Comparison of ENCODE assay signal across 21 cellular contexts in the genomic region with DNA sequence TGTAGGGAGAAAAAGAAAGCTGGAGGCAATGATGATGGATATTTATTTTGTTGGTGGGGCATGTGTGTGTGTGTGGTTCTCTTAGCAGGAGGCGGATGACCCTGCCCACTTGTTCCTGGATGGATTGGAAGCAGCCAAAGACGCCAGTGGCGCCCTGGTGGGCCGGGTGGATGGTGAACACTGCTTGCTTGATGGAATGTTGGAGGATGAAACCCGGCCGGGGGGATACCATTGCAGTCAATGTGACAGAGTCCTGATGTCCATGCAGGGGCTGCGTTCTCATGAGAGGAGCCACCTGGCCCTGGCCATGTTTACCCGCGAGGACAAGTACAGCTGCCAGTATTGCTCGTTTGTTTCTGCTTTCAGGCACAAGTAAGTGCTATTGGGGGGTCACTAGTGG.
A peak's percentile ranks its signal among the peaks of the same experiment; 100 is the strongest.
DNase-seq lines count a peak whose midpoint lies in the region; ATAC-seq, FAIRE-seq and TF ChIP-seq lines count a peak whose summit lies in the region.
"Had no signal": no experiment of that assay in that cellular context is flagged by ENCODE, and none has a peak within 500 bp of the region (broad histone marks: within the 10 kb centered on the region; RNA-seq: fewer than 3 reads in every experiment).

No MANE protein-coding gene starts in this region.

- H3K4me2 ChIP-seq in A549 (peak overlapping the region; percentile 20), GM23338 (no peak overlapping the region)
- H3K4me2 ChIP-seq: BLaER1 treated with 17β-estradiol and CSF1 and Interleukin-3, amounts not matched to agents 10 nM and 100 nM had no signal

- peaks cover 38% of the 10 kb centered on the region for H3K4me1 Mint-ChIP-seq in GM23338
- peaks cover 16% of the 10 kb centered on the region for H3K4me1 Mint-ChIP-seq in chondrocyte (ENCODE audit: low read depth)
- H3K4me1 Mint-ChIP-seq: B cell, IgD-negative memory B cell had no signal

- CTCF ChIA-PET in A549 (lab: Yijun Ruan, JAX) = interaction anchor here (0.7 kb wide), 1 partner anchor 10 kb away, joined by 4 read pairs; no protein-coding TSS in a partner anchor

- peaks cover 61% of the 10 kb centered on the region for H3K79me2 ChIP-seq in GM23338 (replicated peaks; ENCODE audit: insufficient read depth)

- TF ChIP-seq CTCF in A549 (IDR thresholded peaks at IDR 0.05) (no peak), GM23338 (conservative IDR thresholded peaks at IDR 0.05; ENCODE audit: low read depth in 2 of 2) (no peak), chondrocyte (IDR thresholded peaks at IDR 0.05) (no peak), kidney (IDR thresholded peaks at IDR 0.05; ENCODE audit: borderline replicate concordance, extremely low read depth, insufficient read depth) (no peak)

- H3K27ac ChIP-seq in A549 (peak overlapping the region; percentile 19 to 20; a peak in 3 of 6 replicates), GM23338 (ENCODE audit: low read depth) (no peak overlapping the region), kidney (ENCODE audit: low read depth in 2 of 2, low read length in 2 of 2) (no peak overlapping the region)
- H3K27ac ChIP-seq: BLaER1 treated with 17β-estradiol and CSF1 and Interleukin-3, amounts not matched to agents 10 nM and 100 nM; GM23248 had no signal

- no peaks in the 10 kb centered on the region for H3K27me3 Mint-ChIP-seq in GM23338 (ENCODE audit: insufficient read depth, low read depth, poor library complexity)
- H3K27me3 Mint-ChIP-seq in chondrocyte (ENCODE audit: low read depth) = no peaks in the 10 kb centered on the region
- H3K27me3 Mint-ChIP-seq: B cell, IgD-negative memory B cell had no signal

- no peaks in the 10 kb centered on the region for H3F3A ChIP-seq in GM23338 (replicated peaks; ENCODE audit: low read depth)

- TF ChIP-seq EP300 in A549 (IDR thresholded peaks at IDR 0.05) = no peak

- H3K36me3 ChIP-seq in GM23338 (ENCODE audit: insufficient read depth) = peaks cover 66% of the 10 kb centered on the region
- peaks cover 16 to 56% of the 10 kb centered on the region in 2 donors for H3K36me3 ChIP-seq in kidney (ENCODE audit: control insufficient read depth in 1 of 2, insufficient read depth in 2 of 2, low read length in 2 of 2)

- no peak for FAIRE-seq in A549 (lab: Jason Lieb, UNC)
- no peak for FAIRE-seq in kidney (lab: Jason Lieb, UNC)
- FAIRE-seq: D721Med, G401.6, GM12891, GM19239, H54, HepG2 had no signal

- H4K20me1 ChIP-seq in GM23338 (replicated peaks; ENCODE audit: insufficient read depth) = peaks cover 12% of the 10 kb centered on the region; the same call in 1 of the 2 replicates
- H4K20me1 ChIP-seq: BLaER1 treated with 17β-estradiol and CSF1 and Interleukin-3, amounts not matched to agents 10 nM and 100 nM had no signal

- TF ChIP-seq RAD21 in A549 (conservative IDR thresholded peaks at IDR 0.05 in 1 of 2, IDR thresholded peaks at IDR 0.05 in 1 of 2) = no peak

- WGBS in A549 (ENCODE audit: missing lambda C conversion rate) = 85% methylated on average over 10 of the region's 10 CpGs

- H3K4me1 ChIP-seq in A549 (peaks cover 26% of the 10 kb centered on the region), GM23338 (ENCODE audit: insufficient read depth) (peaks cover 15% of the 10 kb centered on the region), kidney (ENCODE audit: control insufficient read depth in 1 of 2, insufficient read depth in 1 of 2, low read depth in 1 of 2, low read length in 2 of 2) (peaks cover 9 to 10% of the 10 kb centered on the region in 2 donors)
- H3K4me1 ChIP-seq: BLaER1 treated with 17β-estradiol and CSF1 and Interleukin-3, amounts not matched to agents 10 nM and 100 nM had no signal

- H3K36me3 Mint-ChIP-seq in GM23338 (ENCODE audit: low read depth) (peaks cover 93% of the 10 kb centered on the region), chondrocyte (ENCODE audit: low read depth) (peaks cover 58% of the 10 kb centered on the region)
- H3K36me3 Mint-ChIP-seq: CD8-positive, alpha-beta T cell; IgD-negative memory B cell had no signal

- DNase-seq in A549 (ENCODE audit: low read depth in 1 of 2, low spot score in 1 of 2) (no peak), GM23338 (ENCODE audit: low spot score) (no peak), chondrocyte (ENCODE audit: low spot score) (peak; percentile 75), kidney (peak; percentile 73), ureter (ENCODE audit: low spot score) (no peak)
- no peak for DNase-seq in activated effector memory CD4-positive, alpha-beta T cell treated with Interleukin-2 at 50 U/mL for 16 hours
- DNase-seq: 8988T; CD8-positive, alpha-beta T cell; GM23248; HFFc6 had no signal

- TF ChIP-seq POLR2A in A549 (IDR thresholded peaks at IDR 0.05; ENCODE audit: low read length) = no peak

- H3K9me3 ChIP-seq in A549 (no peaks in the 10 kb centered on the region), kidney (ENCODE audit: control insufficient read depth in 1 of 2, low read length in 2 of 2) (no peaks in the 10 kb centered on the region)

- no peak overlapping the region for H2AFZ ChIP-seq in GM23338
- H2AFZ ChIP-seq: GM23248 had no signal

- intact Hi-C loops in kidney (cut with DNase I) = no loop called here

- H3K9me3 Mint-ChIP-seq in GM23338 (no peaks in the 10 kb centered on the region), chondrocyte (ENCODE audit: low read depth) (no peaks in the 10 kb centered on the region)
- H3K9me3 Mint-ChIP-seq: CD8-positive, alpha-beta T cell; HFFc6 had no signal

- H3K27me3 ChIP-seq in GM23338 (ENCODE audit: insufficient read depth) = no peaks in the 10 kb centered on the region
- H3K27me3 ChIP-seq: BLaER1 treated with 17β-estradiol and CSF1 and Interleukin-3, amounts not matched to agents 10 nM and 100 nM had no signal

- H3K9ac ChIP-seq in kidney (ENCODE audit: low read length in 2 of 2) = no peak overlapping the region
- H3K9ac ChIP-seq: BLaER1 treated with 17β-estradiol and CSF1 and Interleukin-3, amounts not matched to agents 10 nM and 100 nM; GM23248 had no signal

- no peak overlapping the region for H3K4me3 Mint-ChIP-seq in GM23338
- no peak overlapping the region for H3K4me3 Mint-ChIP-seq in chondrocyte (ENCODE audit: unreplicated experiment)
- H3K4me3 Mint-ChIP-seq: B cell; CD8-positive, alpha-beta T cell; HFFc6; IgD-negative memory B cell had no signal

- peak overlapping the region; percentile 11; the same call in 1 of the 2 replicates for H3K27ac Mint-ChIP-seq in GM23338
- H3K27ac Mint-ChIP-seq in chondrocyte (ENCODE audit: unreplicated experiment) = no peak overlapping the region
- H3K27ac Mint-ChIP-seq: B cell; CD8-positive, alpha-beta T cell; HFFc6; IgD-negative memory B cell had no signal

- H3K9me2 ChIP-seq in GM23338 (ENCODE audit: insufficient read depth) = no peaks in the 10 kb centered on the region

- H3K4me3 ChIP-seq in A549 = no peak overlapping the region
- H3K4me3 ChIP-seq in GM23338 = no peak overlapping the region
- H3K4me3 ChIP-seq in kidney (ENCODE audit: low read length in 2 of 2) = no peak overlapping the region
- H3K4me3 ChIP-seq: BLaER1 treated with 17β-estradiol and CSF1 and Interleukin-3, amounts not matched to agents 10 nM and 100 nM; GM23248 had no signal

- POLR2A ChIA-PET in A549 (lab: Yijun Ruan, JAX) = no interaction called here

- ATAC-seq in A549 = no peak
- no peak for ATAC-seq in GM23338
- ATAC-seq in GM21360 (IDR thresholded peaks at IDR 0.05; ENCODE audit: unreplicated experiment) = no peak
- ATAC-seq: CD8-positive, alpha-beta T cell; HCT116; HepG2 had no signal

TF ChIP-seq in A549, 52 proteins besides CTCF, POLR2A, EP300 and RAD21 (continues in another document):
- TF ChIP-seq BCL3 (IDR thresholded peaks at IDR 0.05) (no peak), BHLHE40 (IDR thresholded peaks at IDR 0.05; ENCODE audit: low read depth, low read length) (no peak), MAZ (IDR thresholded peaks at IDR 0.05; ENCODE audit: borderline replicate concordance, low read depth, low read length) (no peak), ZC3H11A (IDR thresholded peaks at IDR 0.05) (no peak), HEYL (CRISPR knock-in tag; IDR thresholded peaks at IDR 0.05) (no peak), HOXB13 (CRISPR knock-in tag; IDR thresholded peaks at IDR 0.05; ENCODE audit: low read depth) (no peak), MYC (IDR thresholded peaks at IDR 0.05; ENCODE audit: borderline replicate concordance, low read length) (no peak), CEBPB (IDR thresholded peaks at IDR 0.05) (no peak)

TF ChIP-seq in GM23338, 12 proteins besides CTCF, POLR2A, EP300 and RAD21:
- TF ChIP-seq ZNF331 (CRISPR knock-in tag; IDR thresholded peaks at IDR 0.05; ENCODE audit: low read depth) = no peak
- TF ChIP-seq EZH2phosphoT487 (IDR thresholded peaks at IDR 0.05; ENCODE audit: unreplicated experiment) = no peak
TF ChIP-seq in GM23338: peak in this region for 0.

Comparison
In these comparisons a context has a peak if more than half of its experiments do, and no peak if none do; other contexts are left out.
1. DNase-seq: peak in chondrocyte (single experiment) and kidney (single experiment); none in A549 (0 of 2), GM23338 (single experiment), ureter (single experiment) and activated effector memory CD4-positive, alpha-beta T cell treated with Interleukin-2 at 50 U/mL for 16 hours (single experiment).
2. H3K27ac ChIP-seq: peak in A549 (2 of 2); none in GM23338 (single experiment) and kidney (0 of 2).